ENCODE assay signal across 8 cellular contexts in genomic region chr17:77476920-77477805, GRCh38.
DNase-seq lines count a peak whose midpoint lies in the region; ATAC-seq and TF ChIP-seq lines count a peak whose summit lies in the region.

No MANE protein-coding gene starts in this region.

- H3K9ac ChIP-seq in SK-N-MC (ENCODE audit: insufficient read length) (peak overlapping the region; percentile 4), endodermal cell (ENCODE audit: extremely low read depth, low read length, poor library complexity, severe bottlenecking) (no peak overlapping the region)

- ATAC-seq in HG02970 (IDR thresholded peaks at IDR 0.05; ENCODE audit: low FRiP score, unreplicated experiment): no peak

- H3K27ac Mint-ChIP-seq in endodermal cell: peak overlapping the region; percentile 78

- H3K9me3 ChIP-seq in SK-N-MC (ENCODE audit: low read depth, low read length) (no peaks in the 10 kb centered on the region), endodermal cell (ENCODE audit: control insufficient read depth, low read length) (no peaks in the 10 kb centered on the region), muscle layer of duodenum (ENCODE audit: control insufficient read depth in 1 of 2, low read length in 2 of 2) (no peaks in the 10 kb centered on the region)

- no peaks in the 10 kb centered on the region for H3K9me3 Mint-ChIP-seq in endodermal cell

- H3K4me1 Mint-ChIP-seq in endodermal cell: peaks cover 48% of the 10 kb centered on the region

- H3K27me3 Mint-ChIP-seq in endodermal cell (ENCODE audit: insufficient read depth): no peaks in the 10 kb centered on the region

- TF ChIP-seq CTCF in endodermal cell (conservative IDR thresholded peaks at IDR 0.05): no peak

- DNase-seq in GM04504 (ENCODE audit: low read depth): peak; percentile 99
- DNase-seq in SK-N-MC (ENCODE audit: low read depth, low spot score): no peak
- no peak for DNase-seq in endodermal cell
- DNase-seq in DMS79 (lab: John Stamatoyannopoulos, UW): no peak
- no peak for DNase-seq in NCI-H1930 (lab: John Stamatoyannopoulos, UW)
- no peak for DNase-seq in GDM1 (lab: John Stamatoyannopoulos, UW)

- 87 to 91% methylated on average over 16 to 22 of the region's 22 CpGs for WGBS in endodermal cell (ENCODE audit: insufficient coverage in 1 of 2, insufficient read length in 1 of 2), 2 experiments

- H3K4me1 ChIP-seq in endodermal cell (ENCODE audit: control insufficient read depth, insufficient read depth, low read length): peaks cover 13% of the 10 kb centered on the region
- H3K4me1 ChIP-seq in muscle layer of duodenum (ENCODE audit: control insufficient read depth in 1 of 2, insufficient read depth in 2 of 2, low read length in 2 of 2): peaks cover 39 to 89% of the 10 kb centered on the region in 2 donors

- no peaks in the 10 kb centered on the region for H3K27me3 ChIP-seq in endodermal cell (ENCODE audit: control insufficient read depth, insufficient read depth, low read length, poor library complexity, severe bottlenecking)
- H3K27me3 ChIP-seq in muscle layer of duodenum (ENCODE audit: low read depth, low read length): no peaks in the 10 kb centered on the region

- H3K27ac ChIP-seq in SK-N-MC (peak overlapping the region; percentile 90), endodermal cell (ENCODE audit: low read depth, low read length) (peak overlapping the region; percentile 48), muscle layer of duodenum (ENCODE audit: low read length) (peak overlapping the region; percentile 88)

- H3K36me3 Mint-ChIP-seq in endodermal cell (ENCODE audit: low read depth): peaks cover 8% of the 10 kb centered on the region

- H3K36me3 ChIP-seq in SK-N-MC (ENCODE audit: insufficient read depth, low read length): peaks cover 4% of the 10 kb centered on the region; the same call in 1 of the 2 replicates
- H3K36me3 ChIP-seq in endodermal cell (ENCODE audit: control insufficient read depth, insufficient read depth, low read length): peaks cover 6% of the 10 kb centered on the region
- peaks cover 0 to 1% of the 10 kb centered on the region in 2 donors for H3K36me3 ChIP-seq in muscle layer of duodenum (ENCODE audit: control insufficient read depth in 1 of 2, insufficient read depth in 2 of 2, low read length in 2 of 2)

- no peak overlapping the region for H3K4me3 Mint-ChIP-seq in endodermal cell

- H3K4me3 ChIP-seq in SK-N-MC (peak overlapping the region; percentile 68), endodermal cell (ENCODE audit: low read length) (no peak overlapping the region), muscle layer of duodenum (ENCODE audit: low read depth in 1 of 2, low read length in 2 of 2) (peak overlapping the region in 1 of 2 donors; percentile 10)
